In genomic region chr17:81514735-81515529, GRCh38 we compare ENCODE assay signal across 1 cellular context.
A peak's percentile ranks its signal among the peaks of the same experiment; 100 is the strongest.
TF ChIP-seq lines count a peak whose summit lies in the region.

No MANE protein-coding gene starts in this region.

TF ChIP-seq in HepG2, 621 proteins besides CTCF, POLR2A, EP300 and RAD21 (continued from another document and continues in another):
- TF ChIP-seq, protein P1, sequence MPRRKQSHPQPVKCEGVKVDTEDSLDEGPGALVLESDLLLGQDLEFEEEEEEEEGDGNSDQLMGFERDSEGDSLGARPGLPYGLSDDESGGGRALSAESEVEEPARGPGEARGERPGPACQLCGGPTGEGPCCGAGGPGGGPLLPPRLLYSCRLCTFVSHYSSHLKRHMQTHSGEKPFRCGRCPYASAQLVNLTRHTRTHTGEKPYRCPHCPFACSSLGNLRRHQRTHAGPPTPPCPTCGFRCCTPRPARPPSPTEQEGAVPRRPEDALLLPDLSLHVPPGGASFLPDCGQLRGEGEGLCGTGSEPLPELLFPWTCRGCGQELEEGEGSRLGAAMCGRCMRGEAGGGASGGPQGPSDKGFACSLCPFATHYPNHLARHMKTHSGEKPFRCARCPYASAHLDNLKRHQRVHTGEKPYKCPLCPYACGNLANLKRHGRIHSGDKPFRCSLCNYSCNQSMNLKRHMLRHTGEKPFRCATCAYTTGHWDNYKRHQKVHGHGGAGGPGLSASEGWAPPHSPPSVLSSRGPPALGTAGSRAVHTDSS (CRISPR knock-in tag; conservative IDR thresholded peaks at IDR 0.05), result 0 out of 2 replicates have a peak, but pooled peaks have one; percentile 80
- TF ChIP-seq ZNF567 (CRISPR knock-in tag; IDR thresholded peaks at IDR 0.05; ENCODE audit: borderline replicate concordance), result no peak
- no peak for TF ChIP-seq TOPORS (CRISPR knock-in tag; IDR thresholded peaks at IDR 0.05)
- peak in 1 of 2 experiments; percentile 29; a peak in 1 of 4 replicates for TF ChIP-seq HMGXB4 (CRISPR knock-in tag; IDR thresholded peaks at IDR 0.05; ENCODE audit: borderline replicate concordance in 1 of 2, low read depth in 1 of 2)
- peak; percentile 64; the same call in 1 of the 2 replicates for TF ChIP-seq ARID4A (CRISPR knock-in tag; IDR thresholded peaks at IDR 0.05; ENCODE audit: borderline replicate concordance)
- TF ChIP-seq ZNF710 (CRISPR knock-in tag; IDR thresholded peaks at IDR 0.05; ENCODE audit: borderline replicate concordance), result peak; percentile 46
- no peak for TF ChIP-seq FOXA1 (IDR thresholded peaks at IDR 0.05)
- TF ChIP-seq FOXA1 (CRISPR knock-in tag; IDR thresholded peaks at IDR 0.05), result no peak
- TF ChIP-seq, protein P2, sequence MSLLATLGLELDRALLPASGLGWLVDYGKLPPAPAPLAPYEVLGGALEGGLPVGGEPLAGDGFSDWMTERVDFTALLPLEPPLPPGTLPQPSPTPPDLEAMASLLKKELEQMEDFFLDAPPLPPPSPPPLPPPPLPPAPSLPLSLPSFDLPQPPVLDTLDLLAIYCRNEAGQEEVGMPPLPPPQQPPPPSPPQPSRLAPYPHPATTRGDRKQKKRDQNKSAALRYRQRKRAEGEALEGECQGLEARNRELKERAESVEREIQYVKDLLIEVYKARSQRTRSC (CRISPR knock-in tag; IDR thresholded peaks at IDR 0.05; ENCODE audit: low read depth), result no peak
- peak in 1 of 2 experiments; percentile 70; a peak in 2 of 4 replicates for TF ChIP-seq KLF16 (CRISPR knock-in tag; IDR thresholded peaks at IDR 0.05)
- peak; percentile 93 for TF ChIP-seq ZBTB25 (CRISPR knock-in tag; IDR thresholded peaks at IDR 0.05)
- TF ChIP-seq ZNF768 (CRISPR knock-in tag; IDR thresholded peaks at IDR 0.05), result peak; percentile 20; the same call in 1 of the 2 replicates
- TF ChIP-seq PHF20 (CRISPR knock-in tag; IDR thresholded peaks at IDR 0.05), result peak; percentile 0; the same call in 1 of the 2 replicates
- TF ChIP-seq, protein P3, sequence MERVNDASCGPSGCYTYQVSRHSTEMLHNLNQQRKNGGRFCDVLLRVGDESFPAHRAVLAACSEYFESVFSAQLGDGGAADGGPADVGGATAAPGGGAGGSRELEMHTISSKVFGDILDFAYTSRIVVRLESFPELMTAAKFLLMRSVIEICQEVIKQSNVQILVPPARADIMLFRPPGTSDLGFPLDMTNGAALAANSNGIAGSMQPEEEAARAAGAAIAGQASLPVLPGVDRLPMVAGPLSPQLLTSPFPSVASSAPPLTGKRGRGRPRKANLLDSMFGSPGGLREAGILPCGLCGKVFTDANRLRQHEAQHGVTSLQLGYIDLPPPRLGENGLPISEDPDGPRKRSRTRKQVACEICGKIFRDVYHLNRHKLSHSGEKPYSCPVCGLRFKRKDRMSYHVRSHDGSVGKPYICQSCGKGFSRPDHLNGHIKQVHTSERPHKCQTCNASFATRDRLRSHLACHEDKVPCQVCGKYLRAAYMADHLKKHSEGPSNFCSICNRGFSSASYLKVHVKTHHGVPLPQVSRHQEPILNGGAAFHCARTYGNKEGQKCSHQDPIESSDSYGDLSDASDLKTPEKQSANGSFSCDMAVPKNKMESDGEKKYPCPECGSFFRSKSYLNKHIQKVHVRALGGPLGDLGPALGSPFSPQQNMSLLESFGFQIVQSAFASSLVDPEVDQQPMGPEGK (CRISPR knock-in tag; IDR thresholded peaks at IDR 0.05), result peak; percentile 44
- TF ChIP-seq ZNF570 (CRISPR knock-in tag; IDR thresholded peaks at IDR 0.05; ENCODE audit: borderline replicate concordance), result no peak
- TF ChIP-seq SRSF1 (optimal IDR thresholded peaks at IDR 0.05; ENCODE audit: low read depth, low read length), result peak; percentile 46
- TF ChIP-seq ZNF3 (CRISPR knock-in tag; IDR thresholded peaks at IDR 0.05), result no peak
- peak; percentile 62; the same call in 1 of the 2 replicates for TF ChIP-seq NKX3-1 (CRISPR knock-in tag; IDR thresholded peaks at IDR 0.05)
- TF ChIP-seq ATF2 (CRISPR knock-in tag; IDR thresholded peaks at IDR 0.05), result peak; percentile 40; the same call in 1 of the 2 replicates
- TF ChIP-seq ZNF724P (CRISPR knock-in tag; IDR thresholded peaks at IDR 0.05; ENCODE audit: borderline replicate concordance), result 0 out of 2 replicates have a peak, but pooled peaks have one; percentile 52
- TF ChIP-seq ZNF790 (CRISPR knock-in tag; IDR thresholded peaks at IDR 0.05; ENCODE audit: borderline replicate concordance), result 0 out of 2 replicates have a peak, but pooled peaks have one; percentile 54
- 0 out of 2 replicates have a peak, but pooled peaks have one; percentile 30 for TF ChIP-seq ZNF576 (CRISPR knock-in tag; IDR thresholded peaks at IDR 0.05)
- no peak for TF ChIP-seq ZNF83 (CRISPR knock-in tag; IDR thresholded peaks at IDR 0.05; ENCODE audit: borderline replicate concordance)
- 0 out of 2 replicates have a peak, but pooled peaks have one; percentile 53 for TF ChIP-seq E2F2 (CRISPR knock-in tag; IDR thresholded peaks at IDR 0.05; ENCODE audit: borderline replicate concordance)
- TF ChIP-seq ZNF556 (CRISPR knock-in tag; IDR thresholded peaks at IDR 0.05; ENCODE audit: borderline replicate concordance), result peak; percentile 36; the same call in 1 of the 2 replicates
- 0 out of 2 replicates have a peak, but pooled peaks have one; percentile 67 for TF ChIP-seq ZNF589 (CRISPR knock-in tag; conservative IDR thresholded peaks at IDR 0.05)
- TF ChIP-seq, protein P4, sequence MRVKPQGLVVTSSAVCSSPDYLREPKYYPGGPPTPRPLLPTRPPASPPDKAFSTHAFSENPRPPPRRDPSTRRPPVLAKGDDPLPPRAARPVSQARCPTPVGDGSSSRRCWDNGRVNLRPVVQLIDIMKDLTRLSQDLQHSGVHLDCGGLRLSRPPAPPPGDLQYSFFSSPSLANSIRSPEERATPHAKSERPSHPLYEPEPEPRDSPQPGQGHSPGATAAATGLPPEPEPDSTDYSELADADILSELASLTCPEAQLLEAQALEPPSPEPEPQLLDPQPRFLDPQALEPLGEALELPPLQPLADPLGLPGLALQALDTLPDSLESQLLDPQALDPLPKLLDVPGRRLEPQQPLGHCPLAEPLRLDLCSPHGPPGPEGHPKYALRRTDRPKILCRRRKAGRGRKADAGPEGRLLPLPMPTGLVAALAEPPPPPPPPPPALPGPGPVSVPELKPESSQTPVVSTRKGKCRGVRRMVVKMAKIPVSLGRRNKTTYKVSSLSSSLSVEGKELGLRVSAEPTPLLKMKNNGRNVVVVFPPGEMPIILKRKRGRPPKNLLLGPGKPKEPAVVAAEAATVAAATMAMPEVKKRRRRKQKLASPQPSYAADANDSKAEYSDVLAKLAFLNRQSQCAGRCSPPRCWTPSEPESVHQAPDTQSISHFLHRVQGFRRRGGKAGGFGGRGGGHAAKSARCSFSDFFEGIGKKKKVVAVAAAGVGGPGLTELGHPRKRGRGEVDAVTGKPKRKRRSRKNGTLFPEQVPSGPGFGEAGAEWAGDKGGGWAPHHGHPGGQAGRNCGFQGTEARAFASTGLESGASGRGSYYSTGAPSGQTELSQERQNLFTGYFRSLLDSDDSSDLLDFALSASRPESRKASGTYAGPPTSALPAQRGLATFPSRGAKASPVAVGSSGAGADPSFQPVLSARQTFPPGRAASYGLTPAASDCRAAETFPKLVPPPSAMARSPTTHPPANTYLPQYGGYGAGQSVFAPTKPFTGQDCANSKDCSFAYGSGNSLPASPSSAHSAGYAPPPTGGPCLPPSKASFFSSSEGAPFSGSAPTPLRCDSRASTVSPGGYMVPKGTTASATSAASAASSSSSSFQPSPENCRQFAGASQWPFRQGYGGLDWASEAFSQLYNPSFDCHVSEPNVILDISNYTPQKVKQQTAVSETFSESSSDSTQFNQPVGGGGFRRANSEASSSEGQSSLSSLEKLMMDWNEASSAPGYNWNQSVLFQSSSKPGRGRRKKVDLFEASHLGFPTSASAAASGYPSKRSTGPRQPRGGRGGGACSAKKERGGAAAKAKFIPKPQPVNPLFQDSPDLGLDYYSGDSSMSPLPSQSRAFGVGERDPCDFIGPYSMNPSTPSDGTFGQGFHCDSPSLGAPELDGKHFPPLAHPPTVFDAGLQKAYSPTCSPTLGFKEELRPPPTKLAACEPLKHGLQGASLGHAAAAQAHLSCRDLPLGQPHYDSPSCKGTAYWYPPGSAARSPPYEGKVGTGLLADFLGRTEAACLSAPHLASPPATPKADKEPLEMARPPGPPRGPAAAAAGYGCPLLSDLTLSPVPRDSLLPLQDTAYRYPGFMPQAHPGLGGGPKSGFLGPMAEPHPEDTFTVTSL (CRISPR knock-in tag; IDR thresholded peaks at IDR 0.05; ENCODE audit: borderline replicate concordance), result peak; percentile 44; the same call in 1 of the 2 replicates
- TF ChIP-seq ETV5 (CRISPR knock-in tag; IDR thresholded peaks at IDR 0.05; ENCODE audit: borderline replicate concordance), result peak; percentile 68
- no peak for TF ChIP-seq CHD2 (IDR thresholded peaks at IDR 0.05; ENCODE audit: low read depth, low read length)
- TF ChIP-seq GABPA (IDR thresholded peaks at IDR 0.05; ENCODE audit: low read depth, low read length), result no peak
- TF ChIP-seq GABPA (CRISPR knock-in tag; IDR thresholded peaks at IDR 0.05; ENCODE audit: low read depth), result peak; percentile 45; the same call in 1 of the 2 replicates
